In the genomic region with DNA sequence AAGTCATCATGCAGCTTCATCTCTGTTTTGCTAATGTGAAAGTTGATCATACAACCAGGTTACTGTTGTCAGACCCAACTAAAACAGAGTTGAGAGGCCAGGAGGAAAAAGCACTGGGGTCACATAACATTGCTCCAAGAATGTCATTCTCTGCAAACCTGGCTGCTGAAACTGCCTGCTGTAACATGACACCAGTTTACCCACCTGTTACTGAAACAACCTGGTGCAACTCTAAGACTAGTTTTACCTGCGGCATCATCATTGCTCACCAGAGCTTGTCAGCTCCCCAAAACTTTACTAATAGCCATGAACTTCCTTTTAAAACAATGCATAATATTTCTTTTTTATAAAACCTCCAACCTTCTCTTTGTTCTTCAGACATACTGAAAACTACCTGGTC, we compare ENCODE assay signal across 23 cellular contexts. TPM values are rescaled to one million over a fixed set of nuclear protein-coding genes. Genes with fewer than 3 reads are reported as not detected.
"Had no signal": no experiment of that assay in that cellular context is flagged by ENCODE, and none has a peak within 500 bp of the region (broad histone marks: within the 10 kb centered on the region; RNA-seq: fewer than 3 reads in every experiment).

No MANE protein-coding gene starts in this region.

- H3K36me3 ChIP-seq: ovary, prostate gland, thoracic aorta, vagina had no signal

- H3K4me3 Mint-ChIP-seq: activated CD4-positive, alpha-beta memory T cell treated with anti-CD3 and anti-CD28 coated beads, Interleukin-2, amount 10 ng/mL, durations not matched to agents 7 days and 5 days; activated CD4-positive, alpha-beta T cell treated with anti-CD3 and anti-CD28 coated beads, Interleukin-2, amount 10 ng/mL, durations not matched to agents 24 days and 14 days; activated naive CD4-positive, alpha-beta T cell treated with anti-CD3 and anti-CD28 coated beads, Interleukin-2, amount 50 U/mL, for 24 hours; dendritic cell treated with granulocyte-macrophage colony-stimulating factor and Interleukin-4, amounts not matched to agents 40 ng/mL and 50 ng/mL, for 4 days; immature natural killer cell; natural killer cell treated with Interleukin-12 subunit alpha and Interleukin-12 subunit beta and Interleukin-15 and Interleukin-18, amount 100 ng/mL, for 72 hours; type B pancreatic cell had no signal

- ATAC-seq: body of pancreas; left ventricle myocardium superior; natural killer cell treated with Interleukin-12 subunit alpha and Interleukin-12 subunit beta and Interleukin-15 and Interleukin-18, amount 100 ng/mL, for 72 hours had no signal

- FAIRE-seq: endometrium had no signal

- H3K27me3 ChIP-seq: body of pancreas, ovary, vagina had no signal

- H3K27ac Mint-ChIP-seq: activated CD4-positive, alpha-beta memory T cell treated with anti-CD3 and anti-CD28 coated beads, Interleukin-2, amount 10 ng/mL, durations not matched to agents 7 days and 5 days; activated CD4-positive, alpha-beta T cell treated with anti-CD3 and anti-CD28 coated beads, Interleukin-2, amount 10 ng/mL, durations not matched to agents 24 days and 14 days; activated naive CD4-positive, alpha-beta T cell treated with anti-CD3 and anti-CD28 coated beads, Interleukin-2, amount 50 U/mL, for 24 hours; dendritic cell treated with granulocyte-macrophage colony-stimulating factor and Interleukin-4, amounts not matched to agents 40 ng/mL and 50 ng/mL, for 4 days; natural killer cell treated with Interleukin-12 subunit alpha and Interleukin-12 subunit beta and Interleukin-15 and Interleukin-18, amount 100 ng/mL, for 72 hours; type B pancreatic cell had no signal

- H3K27ac ChIP-seq: body of pancreas, ovary, prostate gland, thoracic aorta, vagina had no signal

- H3K9me3 ChIP-seq: body of pancreas, ovary, prostate gland, thoracic aorta, vagina had no signal

- H3K27me3 Mint-ChIP-seq: activated CD4-positive, alpha-beta memory T cell treated with anti-CD3 and anti-CD28 coated beads, Interleukin-2, amount 10 ng/mL, durations not matched to agents 7 days and 5 days; activated CD4-positive, alpha-beta T cell treated with anti-CD3 and anti-CD28 coated beads, Interleukin-2, amount 10 ng/mL, durations not matched to agents 24 days and 14 days; activated naive CD4-positive, alpha-beta T cell treated with anti-CD3 and anti-CD28 coated beads, Interleukin-2, amount 50 U/mL, for 24 hours; dendritic cell treated with granulocyte-macrophage colony-stimulating factor and Interleukin-4, amounts not matched to agents 40 ng/mL and 50 ng/mL, for 4 days; natural killer cell treated with Interleukin-12 subunit alpha and Interleukin-12 subunit beta and Interleukin-15 and Interleukin-18, amount 100 ng/mL, for 72 hours; type B pancreatic cell had no signal

- H3K9me3 Mint-ChIP-seq: activated CD4-positive, alpha-beta memory T cell treated with anti-CD3 and anti-CD28 coated beads, Interleukin-2, amount 10 ng/mL, durations not matched to agents 7 days and 5 days; activated CD4-positive, alpha-beta T cell treated with anti-CD3 and anti-CD28 coated beads, Interleukin-2, amount 10 ng/mL, durations not matched to agents 24 days and 14 days; activated naive CD4-positive, alpha-beta T cell treated with anti-CD3 and anti-CD28 coated beads, Interleukin-2, amount 50 U/mL, for 24 hours; dendritic cell treated with granulocyte-macrophage colony-stimulating factor and Interleukin-4, amounts not matched to agents 40 ng/mL and 50 ng/mL, for 4 days; immature natural killer cell; natural killer cell treated with Interleukin-12 subunit alpha and Interleukin-12 subunit beta and Interleukin-15 and Interleukin-18, amount 100 ng/mL, for 72 hours; type B pancreatic cell had no signal

- DNase-seq: activated CD4-positive, alpha-beta memory T cell treated with anti-CD3 and anti-CD28 coated beads, Interleukin-2, amount 10 ng/mL, durations not matched to agents 7 days and 5 days; activated CD4-positive, alpha-beta T cell treated with anti-CD3 and anti-CD28 coated beads, Interleukin-2, amount 10 ng/mL, durations not matched to agents 24 days and 14 days; activated gamma-delta T cell; anterior cingulate cortex; body of pancreas; caudate nucleus; effector CD4-positive, alpha-beta T cell; foreskin melanocyte; immature natural killer cell; kidney glomerular epithelial cell; left ventricle myocardium superior; midbrain; ovary; stimulated activated CD4-positive, alpha-beta T cell treated with anti-CD3 and anti-CD28 coated beads, Interleukin-4, amount 100 ng/mL, for 24 hours; stimulated activated naive CD4-positive, alpha-beta T cell treated with Interleukin-2 at 50 U/mL for 16 hours had no signal

- H3K4me3 ChIP-seq: body of pancreas, ovary, prostate gland, thoracic aorta, vagina had no signal

- H3K36me3 Mint-ChIP-seq: activated naive CD4-positive, alpha-beta T cell treated with anti-CD3 and anti-CD28 coated beads, Interleukin-2, amount 50 U/mL, for 24 hours; natural killer cell treated with Interleukin-12 subunit alpha and Interleukin-12 subunit beta and Interleukin-15 and Interleukin-18, amount 100 ng/mL, for 72 hours; type B pancreatic cell had no signal

RNA-seq across cellular contexts. Expression of gene DEGS2, which starts 30.7 kb away (rescaled TPM):
- total RNA-seq: left ventricle myocardium superior had no signal
